ENCODE assay signal across 14 cellular contexts in genomic region chr1:114472408-114472807, GRCh38. TPM values are rescaled to one million over a fixed set of nuclear protein-coding genes. Genes with fewer than 3 reads are reported as not detected.
DNase-seq lines count a peak whose midpoint lies in the region; ATAC-seq and TF ChIP-seq lines count a peak whose summit lies in the region.
"Had no signal": no experiment of that assay in that cellular context is flagged by ENCODE, and none has a peak within 500 bp of the region (broad histone marks: within the 10 kb centered on the region; RNA-seq: fewer than 3 reads in every experiment).

No MANE protein-coding gene starts in this region.

- H4K20me1 ChIP-seq in GM23338 (replicated peaks; ENCODE audit: insufficient read depth): peaks cover 19% of the 10 kb centered on the region

- no peak overlapping the region for H2AFZ ChIP-seq in GM23338

- H3K4me1 ChIP-seq in GM23338 (ENCODE audit: insufficient read depth) (peaks cover 11% of the 10 kb centered on the region), vagina (peaks cover 45% of the 10 kb centered on the region)

- no peaks in the 10 kb centered on the region for H3K9me3 Mint-ChIP-seq in activated naive CD4-positive, alpha-beta T cell treated with anti-CD3 and anti-CD28 coated beads, Interleukin-2, amount 10 ng/mL, durations not matched to agents 7 days and 5 days
- H3K9me3 Mint-ChIP-seq in GM23338: peaks cover 3% of the 10 kb centered on the region; the same call in 2 of the 3 replicates
- H3K9me3 Mint-ChIP-seq in activated T-helper 2 cell treated with anti-CD3 and anti-CD28 coated beads, Interferon-gamma antibody, Interleukin-2, Interleukin-4, amounts not matched to agents 10 μg/mL and 5 μg/mL and 100 μg/mL, durations not matched to agents 14 hours and 24 hours and 36 hours: peaks cover 3% of the 10 kb centered on the region
- H3K9me3 Mint-ChIP-seq in neural crest cell: peaks cover 4% of the 10 kb centered on the region

- no peak overlapping the region for H3K4me3 ChIP-seq in GM23338
- H3K4me3 ChIP-seq in vagina: no peak overlapping the region
- H3K4me3 ChIP-seq: BLaER1 treated with 17β-estradiol and CSF1 and Interleukin-3, amounts not matched to agents 10 nM and 100 nM; GM12878 had no signal

- H3K36me3 Mint-ChIP-seq in activated naive CD4-positive, alpha-beta T cell treated with anti-CD3 and anti-CD28 coated beads, Interleukin-2, amount 10 ng/mL, durations not matched to agents 7 days and 5 days: peaks cover 16% of the 10 kb centered on the region
- H3K36me3 Mint-ChIP-seq in GM23338 (ENCODE audit: low read depth) (peaks cover 13% of the 10 kb centered on the region), neural crest cell (ENCODE audit: low read depth) (peaks cover 8% of the 10 kb centered on the region)
- peaks cover 21% of the 10 kb centered on the region for H3K36me3 Mint-ChIP-seq in activated T-helper 2 cell treated with anti-CD3 and anti-CD28 coated beads, Interferon-gamma antibody, Interleukin-2, Interleukin-4, amounts not matched to agents 10 μg/mL and 5 μg/mL and 100 μg/mL, durations not matched to agents 14 hours and 24 hours and 36 hours (ENCODE audit: low read depth)

- ATAC-seq in GM23338: no peak
- ATAC-seq: GM12878 had no signal

- peak overlapping the region; percentile 26; the same call in 1 of the 2 replicates for H3K27ac ChIP-seq in GM23338 (ENCODE audit: low read depth)
- H3K27ac ChIP-seq in vagina: no peak overlapping the region
- H3K27ac ChIP-seq: BLaER1 treated with 17β-estradiol and CSF1 and Interleukin-3, amounts not matched to agents 10 nM and 100 nM had no signal

- intact Hi-C loops in activated T-helper 2 cell treated with anti-CD3 and anti-CD28 coated beads, Interferon-gamma antibody, Interleukin-2, Interleukin-4, amounts not matched to agents 10 μg/mL and 5 μg/mL and 100 μg/mL, durations not matched to agents 14 hours and 24 hours and 36 hours (cut with micrococcal nuclease): no loop called here
- intact Hi-C loops in vagina (cut with DNase I): no loop called here

- H3K9me3 ChIP-seq in vagina: no peaks in the 10 kb centered on the region

- H3K4me1 Mint-ChIP-seq in activated naive CD4-positive, alpha-beta T cell treated with anti-CD3 and anti-CD28 coated beads, Interleukin-2, amount 10 ng/mL, durations not matched to agents 7 days and 5 days: peaks cover 30% of the 10 kb centered on the region
- H3K4me1 Mint-ChIP-seq in GM23338: peaks cover 18% of the 10 kb centered on the region
- H3K4me1 Mint-ChIP-seq in activated T-helper 2 cell treated with anti-CD3 and anti-CD28 coated beads, Interferon-gamma antibody, Interleukin-2, Interleukin-4, amounts not matched to agents 10 μg/mL and 5 μg/mL and 100 μg/mL, durations not matched to agents 14 hours and 24 hours and 36 hours (ENCODE audit: low read depth): peaks cover 35% of the 10 kb centered on the region
- H3K4me1 Mint-ChIP-seq in neural crest cell: peaks cover 21% of the 10 kb centered on the region

- CTCF ChIA-PET in activated naive CD4-positive, alpha-beta T cell treated with anti-CD3 and anti-CD28 coated beads, Interleukin-2, amount 10 ng/mL, durations not matched to agents 7 days and 5 days (lab: Charles Lee): no interaction called here

- peaks cover 100% of the 10 kb centered on the region for H3K79me2 ChIP-seq in GM23338 (replicated peaks; ENCODE audit: insufficient read depth)

- TF ChIP-seq POLR2A in vagina (IDR thresholded peaks at IDR 0.05): no peak

- no peak overlapping the region for H3K4me3 Mint-ChIP-seq in activated naive CD4-positive, alpha-beta T cell treated with anti-CD3 and anti-CD28 coated beads, Interleukin-2, amount 10 ng/mL, durations not matched to agents 7 days and 5 days
- H3K4me3 Mint-ChIP-seq in GM23338: no peak overlapping the region
- H3K4me3 Mint-ChIP-seq in activated T-helper 2 cell treated with anti-CD3 and anti-CD28 coated beads, Interferon-gamma antibody, Interleukin-2, Interleukin-4, amounts not matched to agents 10 μg/mL and 5 μg/mL and 100 μg/mL, durations not matched to agents 14 hours and 24 hours and 36 hours (ENCODE audit: low read depth): no peak overlapping the region
- H3K4me3 Mint-ChIP-seq in neural crest cell: no peak overlapping the region

- H3K9me2 ChIP-seq in GM23338 (ENCODE audit: insufficient read depth): no peaks in the 10 kb centered on the region

- H3K27ac Mint-ChIP-seq in activated naive CD4-positive, alpha-beta T cell treated with anti-CD3 and anti-CD28 coated beads, Interleukin-2, amount 10 ng/mL, durations not matched to agents 7 days and 5 days: peak overlapping the region; percentile 16
- H3K27ac Mint-ChIP-seq in GM23338 (no peak overlapping the region), neural crest cell (ENCODE audit: unreplicated experiment) (peak overlapping the region; percentile 50)
- peak overlapping the region; percentile 35 for H3K27ac Mint-ChIP-seq in activated T-helper 2 cell treated with anti-CD3 and anti-CD28 coated beads, Interferon-gamma antibody, Interleukin-2, Interleukin-4, amounts not matched to agents 10 μg/mL and 5 μg/mL and 100 μg/mL, durations not matched to agents 14 hours and 24 hours and 36 hours

- no peaks in the 10 kb centered on the region for H3K27me3 ChIP-seq in GM23338 (ENCODE audit: insufficient read depth)
- H3K27me3 ChIP-seq in vagina: no peaks in the 10 kb centered on the region
- H3K27me3 ChIP-seq: BLaER1 treated with 17β-estradiol and CSF1 and Interleukin-3, amounts not matched to agents 10 nM and 100 nM had no signal

- no peaks in the 10 kb centered on the region for H3K27me3 Mint-ChIP-seq in activated naive CD4-positive, alpha-beta T cell treated with anti-CD3 and anti-CD28 coated beads, Interleukin-2, amount 10 ng/mL, durations not matched to agents 7 days and 5 days
- H3K27me3 Mint-ChIP-seq in GM23338 (ENCODE audit: insufficient read depth, low read depth, poor library complexity) (peaks cover 6% of the 10 kb centered on the region), neural crest cell (ENCODE audit: low read depth) (no peaks in the 10 kb centered on the region)
- H3K27me3 Mint-ChIP-seq in activated T-helper 2 cell treated with anti-CD3 and anti-CD28 coated beads, Interferon-gamma antibody, Interleukin-2, Interleukin-4, amounts not matched to agents 10 μg/mL and 5 μg/mL and 100 μg/mL, durations not matched to agents 14 hours and 24 hours and 36 hours (ENCODE audit: low read depth): no peaks in the 10 kb centered on the region
- H3K27me3 Mint-ChIP-seq: CD4-positive, CD25-positive, alpha-beta regulatory T cell had no signal

- TF ChIP-seq CTCF in GM23338 (conservative IDR thresholded peaks at IDR 0.05; ENCODE audit: low read depth in 2 of 2): no peak
- TF ChIP-seq CTCF in neural crest cell (conservative IDR thresholded peaks at IDR 0.05): no peak
- no peak for TF ChIP-seq CTCF in vagina (IDR thresholded peaks at IDR 0.05)

- no peak overlapping the region for H3K4me2 ChIP-seq in GM23338
- H3K4me2 ChIP-seq: BLaER1 treated with 17β-estradiol and CSF1 and Interleukin-3, amounts not matched to agents 10 nM and 100 nM had no signal

- DNase-seq in activated naive CD4-positive, alpha-beta T cell treated with anti-CD3 and anti-CD28 coated beads, Interleukin-2, amount 10 ng/mL, durations not matched to agents 7 days and 5 days: no peak
- DNase-seq in activated naive CD4-positive, alpha-beta T cell (lab: John Stamatoyannopoulos, UW): no peak
- no peak for DNase-seq in GM23338 (ENCODE audit: low spot score)
- DNase-seq in activated T-helper 2 cell treated with anti-CD3 and anti-CD28 coated beads, Interferon-gamma antibody, Interleukin-2, Interleukin-4, amounts not matched to agents 10 μg/mL and 5 μg/mL and 100 μg/mL, durations not matched to agents 14 hours and 24 hours and 36 hours (ENCODE audit: low spot score): no peak
- no peak for DNase-seq in neural crest cell (ENCODE audit: low read depth, low spot score)
- DNase-seq in vagina (ENCODE audit: extremely low spot score in 2 of 2): no peak
- no peak for DNase-seq in NCI-H69 (lab: John Stamatoyannopoulos, UW)
- no peak for DNase-seq in SIG-M5 (lab: John Stamatoyannopoulos, UW)
- DNase-seq: ACHN; CD4-positive, CD25-positive, alpha-beta regulatory T cell; DMS 273 treated with DMSO at 0.1 percent for 48 hours; DMS79 had no signal

- no peaks in the 10 kb centered on the region for H3F3A ChIP-seq in GM23338 (replicated peaks; ENCODE audit: low read depth)

- H3K36me3 ChIP-seq in GM23338 (ENCODE audit: insufficient read depth) (no peaks in the 10 kb centered on the region), vagina (no peaks in the 10 kb centered on the region)

TF ChIP-seq in GM23338, 12 proteins besides CTCF, POLR2A, EP300 and RAD21 (continues in another document):
- no peak for TF ChIP-seq POLR2AphosphoS5 (IDR thresholded peaks at IDR 0.05; ENCODE audit: low read depth)
- no peak for TF ChIP-seq REST (IDR thresholded peaks at IDR 0.05; ENCODE audit: unreplicated experiment)

RNA-seq across cellular contexts. Expression of gene TRIM33, which starts 38.6 kb away (rescaled TPM):
- total RNA-seq in GM23338 (2014; rRNA removed; shearing (Covaris generic)): 46.6 and 51.1 TPM in 2 replicates
- 48.8 and 50.3 TPM in 2 replicates for polyA plus RNA-seq in GM23338 (2016; fragmentation: Nextera tagmentation; extraction: Ambion mirVana)
- 41.5 and 44.7 TPM in 2 replicates for total RNA-seq in activated T-helper 2 cell treated with anti-CD3 and anti-CD28 coated beads, Interferon-gamma antibody, Interleukin-2, Interleukin-4, amounts not matched to agents 10 μg/mL and 5 μg/mL and 100 μg/mL, durations not matched to agents 14 hours and 24 hours and 36 hours
- 52.8 and 54.3 TPM in 2 replicates for total RNA-seq in neural crest cell
- 35.8 TPM for total RNA-seq in vagina
